1 cellular context compared by ENCODE assay signal in genomic region chr7:1572111-1572510, GRCh38.
TF ChIP-seq lines count a peak whose summit lies in the region.

No MANE protein-coding gene starts in this region.

TF ChIP-seq in HCT116, 20 proteins besides CTCF, POLR2A, EP300 and RAD21 (continued from another document):
- TF ChIP-seq ZBTB33 (IDR thresholded peaks at IDR 0.05; ENCODE audit: extremely low read depth, insufficient replicate concordance, low read length), result no peak
- no peak for TF ChIP-seq SRF (IDR thresholded peaks at IDR 0.05; ENCODE audit: low read depth)
- no peak for TF ChIP-seq ZNF274 (IDR thresholded peaks at IDR 0.05; ENCODE audit: low read depth, low read length)
- TF ChIP-seq ZFX (IDR thresholded peaks at IDR 0.05), result no peak
- no peak for TF ChIP-seq SP1 (IDR thresholded peaks at IDR 0.05; ENCODE audit: low read depth)
- TF ChIP-seq REST (IDR thresholded peaks at IDR 0.05; ENCODE audit: low read depth), result no peak
- TF ChIP-seq, protein P1, sequence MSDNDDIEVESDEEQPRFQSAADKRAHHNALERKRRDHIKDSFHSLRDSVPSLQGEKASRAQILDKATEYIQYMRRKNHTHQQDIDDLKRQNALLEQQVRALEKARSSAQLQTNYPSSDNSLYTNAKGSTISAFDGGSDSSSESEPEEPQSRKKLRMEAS (IDR thresholded peaks at IDR 0.05), result no peak
